In genomic region chr20:2005831-2006426, GRCh38 we compare ENCODE assay signal across 9 cellular contexts. TPM values are rescaled to one million over a fixed set of nuclear protein-coding genes. Genes with fewer than 3 reads are reported as not detected.
DNase-seq lines count a peak whose midpoint lies in the region; ATAC-seq and TF ChIP-seq lines count a peak whose summit lies in the region.
"Had no signal": no experiment of that assay in that cellular context is flagged by ENCODE, and none has a peak within 500 bp of the region (broad histone marks: within the 10 kb centered on the region; RNA-seq: fewer than 3 reads in every experiment).

No MANE protein-coding gene starts in this region.

- no peak overlapping the region for H3K27ac Mint-ChIP-seq in neural crest cell (ENCODE audit: unreplicated experiment)

- no peaks in the 10 kb centered on the region for H3K9me3 ChIP-seq in transverse colon
- H3K9me3 ChIP-seq: thoracic aorta had no signal

- no peak for TF ChIP-seq EP300 in transverse colon (IDR thresholded peaks at IDR 0.05; ENCODE audit: low read depth)

- H3K9me3 Mint-ChIP-seq in neural crest cell, result no peaks in the 10 kb centered on the region

- H3K36me3 ChIP-seq in transverse colon, result no peaks in the 10 kb centered on the region
- H3K36me3 ChIP-seq: thoracic aorta had no signal

- peaks cover 51% of the 10 kb centered on the region for H3K27me3 Mint-ChIP-seq in neural crest cell (ENCODE audit: low read depth)

- WGBS in transverse colon (ENCODE audit: low coverage in 1 of 2), 2 donors, result 13 to 14% methylated on average over 12 of the region's 12 CpGs

- H3K27me3 ChIP-seq in transverse colon, result peaks cover 22% of the 10 kb centered on the region

- intact Hi-C loops in transverse colon (cut with DNase I; ENCODE audit: low total_unique reads), result no loop called here

- peak; percentile 51 for DNase-seq in GM13977 (ENCODE audit: low spot score)
- DNase-seq in NCI-H748 treated with DMSO at 0.1 percent for 48 hours (lab: John Stamatoyannopoulos, UW), result peak; percentile 37
- peak; percentile 51 for DNase-seq in activated T-cell treated with anti-CD3 and anti-CD28 coated beads for 1 hour (ENCODE audit: low read depth)
- DNase-seq in fibroblast of gingiva (ENCODE audit: low read depth), result peak; percentile 24
- peak; percentile 94 for DNase-seq in neural crest cell (ENCODE audit: low read depth, low spot score)
- DNase-seq in transverse colon, result peak; percentile 63

- ATAC-seq in GM18858 (IDR thresholded peaks at IDR 0.05; ENCODE audit: unreplicated experiment) (no peak), GM21528 (IDR thresholded peaks at IDR 0.05; ENCODE audit: low FRiP score, unreplicated experiment) (no peak)

- H3K4me1 Mint-ChIP-seq in neural crest cell, result peaks cover 4% of the 10 kb centered on the region

- no peak overlapping the region for H3K4me3 ChIP-seq in transverse colon
- H3K4me3 ChIP-seq: thoracic aorta had no signal

- H3K27ac ChIP-seq in transverse colon, result no peak overlapping the region
- H3K27ac ChIP-seq: thoracic aorta had no signal

- TF ChIP-seq POLR2A in transverse colon (IDR thresholded peaks at IDR 0.05), result no peak

- no peaks in the 10 kb centered on the region for H3K36me3 Mint-ChIP-seq in neural crest cell (ENCODE audit: low read depth)

- H3K4me1 ChIP-seq in transverse colon, result no peaks in the 10 kb centered on the region

- peak; percentile 17 for TF ChIP-seq CTCF in GM13977 (IDR thresholded peaks at IDR 0.05; ENCODE audit: extremely low read depth, insufficient read depth, missing control alignments)
- no peak for TF ChIP-seq CTCF in neural crest cell (conservative IDR thresholded peaks at IDR 0.05)
- no peak for TF ChIP-seq CTCF in transverse colon (IDR thresholded peaks at IDR 0.05)

- in situ Hi-C loops in GM13977 (cut with MboI; ENCODE audit: low pct_unique_long_range_greater_than_20kb, low sequenced_read_pairs, unreplicated experiment) (no loop called here), transverse colon (cut with MboI; ENCODE audit: low pct_ligation_motif_present in 1 of 4, low pct_unique_long_range_greater_than_20kb in 1 of 4, low sequenced_read_pairs in 3 of 4) (no loop called here)

- no peak overlapping the region for H3K4me3 Mint-ChIP-seq in neural crest cell

RNA-seq across cellular contexts. Expression of gene PDYN, which starts 12.1 kb away (rescaled TPM):
- 0.55 and 0.63 TPM in 2 replicates for total RNA-seq in neural crest cell
- not detected for total RNA-seq in transverse colon
- total RNA-seq: thoracic aorta had no signal

Comparison
In these comparisons a context has a peak if more than half of its experiments do, and no peak if none do; other contexts are left out.
1. DNase-seq: peak in every context shown above with its lines; median percentile 94 in neural crest cell; 63 in transverse colon; 51 in GM13977; 51 in activated T-cell treated with anti-CD3 and anti-CD28 coated beads for 1 hour; 37 in NCI-H748 treated with DMSO at 0.1 percent for 48 hours; 24 in fibroblast of gingiva.